7 cellular contexts compared by ENCODE assay signal in genomic region chr9:93577045-93577939, GRCh38. TPM values are rescaled to one million over a fixed set of nuclear protein-coding genes. Genes with fewer than 3 reads are reported as not detected.
DNase-seq lines count a peak whose midpoint lies in the region; ATAC-seq, FAIRE-seq and TF ChIP-seq lines count a peak whose summit lies in the region.

No MANE protein-coding gene starts in this region.

- no peak for TF ChIP-seq POLR2A in GM12892 (IDR thresholded peaks at IDR 0.05; ENCODE audit: low read depth, low read length)

- peak overlapping the region; percentile 81 for H3K4me3 Mint-ChIP-seq in activated B cell treated with CpG ODN at 0.5 μM for 24 hours
- H3K4me3 Mint-ChIP-seq in natural killer cell: peak overlapping the region; percentile 78

- intact Hi-C loops in activated B cell treated with CpG ODN at 0.5 μM for 24 hours (cut with micrococcal nuclease) (loop anchor here (5.0 to 10.0 kb wide), 2 partner anchors 385 to 1862 kb away; no protein-coding TSS in a partner anchor), natural killer cell (cut with micrococcal nuclease) (no loop called here)

- H3K27me3 Mint-ChIP-seq in activated B cell treated with CpG ODN at 0.5 μM for 24 hours (no peaks in the 10 kb centered on the region), natural killer cell (ENCODE audit: low read depth in 2 of 2) (no peaks in the 10 kb centered on the region)

- CTCF ChIA-PET in activated B cell treated with CpG ODN at 0.5 μM for 24 hours (lab: Charles Lee): interaction anchor here (1.5 kb wide), 1 partner anchor 11 kb away, joined by 5 read pairs; no protein-coding TSS in a partner anchor

- POLR2A ChIA-PET in activated B cell treated with CpG ODN at 0.5 μM for 24 hours (lab: Charles Lee): interaction anchor here (1.3 kb wide), 1 partner anchor 11 kb away, joined by 12 read pairs; no protein-coding TSS in a partner anchor

- H3K36me3 Mint-ChIP-seq in activated B cell treated with CpG ODN at 0.5 μM for 24 hours (ENCODE audit: low read depth) (no peaks in the 10 kb centered on the region), natural killer cell (no peaks in the 10 kb centered on the region)

- no peak for TF ChIP-seq CTCF in activated B cell treated with CpG ODN at 0.5 μM for 24 hours (IDR thresholded peaks at IDR 0.05)
- no peak for TF ChIP-seq CTCF in natural killer cell (IDR thresholded peaks at IDR 0.05)

- H3K27ac Mint-ChIP-seq in activated B cell treated with CpG ODN at 0.5 μM for 24 hours: peak overlapping the region; percentile 46
- peak overlapping the region; percentile 61 to 79 for H3K27ac Mint-ChIP-seq in natural killer cell

- FAIRE-seq in GM12892 (lab: Jason Lieb, UNC): no peak

- ATAC-seq in HG02885 (IDR thresholded peaks at IDR 0.05; ENCODE audit: poor library complexity, unreplicated experiment): peak; percentile 27
- ATAC-seq in activated B cell treated with CpG ODN at 0.5 μM for 24 hours (ENCODE audit: low read depth): peak; percentile 14
- ATAC-seq in esophagus mucosa: peak; percentile 78
- ATAC-seq in natural killer cell: peak; percentile 26 to 43 (median 35)
- no peak for ATAC-seq in GM21423 (IDR thresholded peaks at IDR 0.05; ENCODE audit: unreplicated experiment)

- peaks cover 31% of the 10 kb centered on the region for H3K4me1 Mint-ChIP-seq in activated B cell treated with CpG ODN at 0.5 μM for 24 hours
- peaks cover 36 to 58% of the 10 kb centered on the region in 2 donors for H3K4me1 Mint-ChIP-seq in natural killer cell

- no peaks in the 10 kb centered on the region for H3K9me3 Mint-ChIP-seq in activated B cell treated with CpG ODN at 0.5 μM for 24 hours
- no peaks in the 10 kb centered on the region for H3K9me3 Mint-ChIP-seq in natural killer cell

- DNase-seq in GM12892 (ENCODE audit: insufficient read length) (peak; percentile 50), activated B cell treated with CpG ODN at 0.5 μM for 24 hours (peak; percentile 34), natural killer cell (peak; percentile 30), epidermal melanocyte (ENCODE audit: insufficient read length, low spot score) (no peak)

RNA-seq across cellular contexts. Expression of gene PHF2, which starts 0.9 kb away (rescaled TPM):
- polyA plus RNA-seq in GM12892 (2012; ENCODE audit: missing spikeins): 7.4 TPM
- total RNA-seq in activated B cell treated with CpG ODN at 0.5 μM for 24 hours: 18.2 and 19.3 TPM in 2 replicates
- total RNA-seq in esophagus mucosa: 12.1 TPM
- 10 to 100 TPM; 24.8 to 28.1 (median 26.4) TPM for total RNA-seq in natural killer cell
